In genomic region chr5:178323961-178324360, GRCh38 we compare ENCODE assay signal across 12 cellular contexts.
DNase-seq lines count a peak whose midpoint lies in the region; ATAC-seq, FAIRE-seq and TF ChIP-seq lines count a peak whose summit lies in the region.
"Had no signal": no experiment of that assay in that cellular context is flagged by ENCODE, and none has a peak within 500 bp of the region (broad histone marks: within the 10 kb centered on the region; RNA-seq: fewer than 3 reads in every experiment).

No MANE protein-coding gene starts in this region.

- no peak overlapping the region for H3K23ac ChIP-seq in H1 (ENCODE audit: insufficient read length)

- no peak overlapping the region for H2AK5ac ChIP-seq in H1 (ENCODE audit: low read depth, low read length)

- 88% methylated on average over 5 of the region's 7 CpGs; no CpG with 5 or more reads in 1 of the 2 experiments for WGBS in H1 (ENCODE audit: extremely low coverage in 1 of 2, insufficient coverage in 1 of 2, insufficient read length in 1 of 2, insufficient replicate concordance in 2 of 2, low coverage in 1 of 2, low lambda C conversion rate in 2 of 2, missing lambda C conversion rate in 1 of 2), 2 experiments
- 65 to 76% (median 71%) methylated on average over 7 of the region's 7 CpGs for WGBS in stomach, 5 donors

- no peak overlapping the region for H2BK15ac ChIP-seq in H1 (ENCODE audit: low read length)

- H3K4ac ChIP-seq in H1 (replicated peaks; ENCODE audit: insufficient read length, low read depth, low read length), result no peak overlapping the region

- no peaks in the 10 kb centered on the region for H3K23me2 ChIP-seq in H1 (ENCODE audit: low read depth, low read length)

- intact Hi-C loops in colonic mucosa (cut with DNase I) (no loop called here), stomach (cut with DNase I; ENCODE audit: low total_unique reads) (no loop called here)

- H3K27me3 ChIP-seq in H1 (replicated peaks in 1 of 4; ENCODE audit: control insufficient read depth in 3 of 4, extremely low read depth in 1 of 4, insufficient read depth in 3 of 4, low read length in 3 of 4) (no peaks in the 10 kb centered on the region), colonic mucosa (no peaks in the 10 kb centered on the region), stomach (no peaks in the 10 kb centered on the region)

- H3K4me1 ChIP-seq in H1 (replicated peaks in 1 of 4; ENCODE audit: control insufficient read depth in 3 of 4, insufficient read depth in 4 of 4, low read length in 3 of 4) (peaks cover 0 to 9% (median 5%) of the 10 kb centered on the region in 4 experiments; a peak in 4 of 7 replicates), colonic mucosa (no peaks in the 10 kb centered on the region), stomach (peaks cover 0 to 7% (median 0%) of the 10 kb centered on the region in 4 donors)

- H2BK5ac ChIP-seq in H1 (ENCODE audit: low read depth, low read length), result no peak overlapping the region; the same call in 1 of the 2 replicates

- no peak overlapping the region for H3K18ac ChIP-seq in H1 (ENCODE audit: extremely low read depth, low read length)

- H3K4me2 ChIP-seq in H1 (ENCODE audit: insufficient read depth in 1 of 2, low read depth in 2 of 2, low read length in 2 of 2), result no peak overlapping the region

- H3K9me3 ChIP-seq in H1 (ENCODE audit: insufficient read depth in 2 of 2, low read depth in 1 of 2, low read length in 1 of 2) (no peaks in the 10 kb centered on the region), colonic mucosa (no peaks in the 10 kb centered on the region), stomach (no peaks in the 10 kb centered on the region)

- no peaks in the 10 kb centered on the region for H3K79me2 ChIP-seq in H1 (ENCODE audit: control insufficient read depth in 1 of 2, insufficient read depth in 2 of 2, low read length in 2 of 2)

- no peaks in the 10 kb centered on the region for H3K36me3 ChIP-seq in H1 (ENCODE audit: control insufficient read depth in 2 of 4, insufficient read depth in 4 of 4, low read length in 3 of 4)
- H3K36me3 ChIP-seq in colonic mucosa, result no peaks in the 10 kb centered on the region
- no peaks in the 10 kb centered on the region for H3K36me3 ChIP-seq in stomach

- no peak overlapping the region for H3K9ac ChIP-seq in H1 (replicated peaks in 1 of 4; ENCODE audit: extremely low read depth in 1 of 4, low read depth in 3 of 4, low read length in 3 of 4)
- H3K9ac ChIP-seq in colonic mucosa (ENCODE audit: low read depth in 2 of 2, low read length in 2 of 2), result no peak overlapping the region

- POLR2A ChIA-PET in H1 (lab: Charles Lee; ENCODE audit: partially characterized antibody), result interaction anchor here (1.3 kb wide), 1 partner anchor 9 kb away, joined by 3 read pairs; no protein-coding TSS in a partner anchor

- no peak overlapping the region for H2BK12ac ChIP-seq in H1 (ENCODE audit: low read depth, low read length)

- TF ChIP-seq POLR2A in H1 (IDR thresholded peaks at IDR 0.05; ENCODE audit: control extremely low read depth in 1 of 2, low read depth in 2 of 2, low read length in 2 of 2) (no peak), stomach (IDR thresholded peaks at IDR 0.05) (no peak)

- H3K27ac ChIP-seq in H1 (ENCODE audit: low read depth, low read length) (no peak overlapping the region), colonic mucosa (no peak overlapping the region), stomach (no peak overlapping the region)

- CTCF ChIA-PET in H1 (lab: Charles Lee; ENCODE audit: partially characterized antibody), result interaction anchor here (0.6 to 9.5 kb wide), 7 partner anchors 14 to 364 kb away, joined by 3 to 79 read pairs (median 4); no protein-coding TSS in a partner anchor

- FAIRE-seq in H1 (lab: Jason Lieb, UNC), result no peak

- H2BK120ac ChIP-seq in H1 (replicated peaks; ENCODE audit: low read depth, low read length), result no peak overlapping the region

- TF ChIP-seq RAD21 in H1 (IDR thresholded peaks at IDR 0.05 in 1 of 2, conservative IDR thresholded peaks at IDR 0.05 in 1 of 2; ENCODE audit: low read depth in 2 of 2, low read length in 2 of 2), result no peak

- ATAC-seq in GM19397 (IDR thresholded peaks at IDR 0.05; ENCODE audit: unreplicated experiment) (peak; percentile 47), HG02884 (IDR thresholded peaks at IDR 0.05; ENCODE audit: unreplicated experiment) (peak; percentile 42)

- no peak overlapping the region for H4K91ac ChIP-seq in H1 (replicated peaks; ENCODE audit: insufficient read length, low read length)

- no peak overlapping the region for H2AFZ ChIP-seq in H1 (ENCODE audit: low read length)

- H4K5ac ChIP-seq in H1 (ENCODE audit: insufficient read length, low read depth, low read length), result no peak overlapping the region

- no peaks in the 10 kb centered on the region for H3K79me1 ChIP-seq in H1 (ENCODE audit: low read depth, low read length)

- H3K56ac ChIP-seq in H1 (replicated peaks; ENCODE audit: insufficient read length, low read depth, low read length), result no peak overlapping the region

- TF ChIP-seq EP300 in H1 (IDR thresholded peaks at IDR 0.05; ENCODE audit: borderline replicate concordance in 1 of 2, low read depth in 2 of 2, low read length in 2 of 2) (no peak), stomach (IDR thresholded peaks at IDR 0.05) (no peak)

- H4K8ac ChIP-seq in H1 (ENCODE audit: extremely low read depth, insufficient read depth, low read length), result peak overlapping the region; percentile 16; the same call in 1 of the 2 replicates

- no peak for DNase-seq in H1 (ENCODE audit: low read depth in 1 of 2, low spot score in 2 of 2)
- no peak for DNase-seq in colonic mucosa
- no peak for DNase-seq in stomach
- DNase-seq in activated T-cell treated with anti-CD3 and anti-CD28 coated beads for 4 hours, result no peak
- DNase-seq in activated naive CD4-positive, alpha-beta T cell treated with anti-CD3 and anti-CD28 coated beads, Interleukin-2, amount 50 U/mL, for 16 hours, result no peak
- DNase-seq: activated CD4-positive, alpha-beta T cell treated with anti-CD3 and anti-CD28 coated beads for 1 hour; activated T-cell treated with anti-CD3 and anti-CD28 coated beads, Interleukin-2, amount 50 U/mL, for 24 hours; DMS153; NCI-H82 had no signal

- 0 out of 2 replicates have a peak overlapping the region, but pooled peaks have one; percentile 43 for H2BK20ac ChIP-seq in H1 (ENCODE audit: low read length)

- peaks cover 0 to 4% of the 10 kb centered on the region in 2 experiments for H4K20me1 ChIP-seq in H1 (replicated peaks in 1 of 2; ENCODE audit: control insufficient read depth in 1 of 2, insufficient read depth in 2 of 2, low read length in 2 of 2)

- no peak overlapping the region for H3K14ac ChIP-seq in H1 (ENCODE audit: insufficient read length)

- H3K4me3 ChIP-seq in GM08714 (ENCODE audit: low read length), result peak overlapping the region; percentile 54; the same call in 1 of the 2 replicates
- no peak overlapping the region for H3K4me3 ChIP-seq in H1 (ENCODE audit: extremely low read depth in 1 of 4, insufficient read depth in 2 of 4, low read depth in 3 of 4, low read length in 4 of 4)
- H3K4me3 ChIP-seq in colonic mucosa, result no peak overlapping the region
- H3K4me3 ChIP-seq in stomach, result no peak overlapping the region

- TF ChIP-seq CTCF in H1 (IDR thresholded peaks at IDR 0.05; ENCODE audit: control extremely low read depth in 1 of 3, insufficient read depth in 1 of 3, low read depth in 1 of 3, low read length in 3 of 3), result no peak
- TF ChIP-seq CTCF in colonic mucosa (IDR thresholded peaks at IDR 0.05), result no peak
- TF ChIP-seq CTCF in stomach (IDR thresholded peaks at IDR 0.05), result no peak

TF ChIP-seq in H1, 55 proteins besides CTCF, POLR2A, EP300 and RAD21 (continues in another document):
- TF ChIP-seq BACH1 (IDR thresholded peaks at IDR 0.05; ENCODE audit: low read length) (no peak), KDM1A (IDR thresholded peaks at IDR 0.05; ENCODE audit: borderline replicate concordance, low read length) (no peak), RFX5 (IDR thresholded peaks at IDR 0.05; ENCODE audit: borderline replicate concordance, low read depth, low read length) (no peak), CBX8 (IDR thresholded peaks at IDR 0.05; ENCODE audit: borderline replicate concordance, low read depth, low read length) (no peak), SP4 (IDR thresholded peaks at IDR 0.05; ENCODE audit: low read length) (no peak), KDM4A (IDR thresholded peaks at IDR 0.05; ENCODE audit: low read depth, low read length, severe bottlenecking) (no peak), MAX (IDR thresholded peaks at IDR 0.05) (no peak)
